1 cellular context compared by ENCODE assay signal in genomic region chr1:52102336-52103013, GRCh38.
TF ChIP-seq lines count a peak whose summit lies in the region.

No MANE protein-coding gene starts in this region.

TF ChIP-seq in GM23338, 12 proteins besides CTCF, POLR2A, EP300 and RAD21 (continued from another document):
- TF ChIP-seq ZNF462 (CRISPR knock-in tag; IDR thresholded peaks at IDR 0.05) (no peak), EZH2phosphoT487 (IDR thresholded peaks at IDR 0.05; ENCODE audit: unreplicated experiment) (no peak)
- TF ChIP-seq, protein P1, sequence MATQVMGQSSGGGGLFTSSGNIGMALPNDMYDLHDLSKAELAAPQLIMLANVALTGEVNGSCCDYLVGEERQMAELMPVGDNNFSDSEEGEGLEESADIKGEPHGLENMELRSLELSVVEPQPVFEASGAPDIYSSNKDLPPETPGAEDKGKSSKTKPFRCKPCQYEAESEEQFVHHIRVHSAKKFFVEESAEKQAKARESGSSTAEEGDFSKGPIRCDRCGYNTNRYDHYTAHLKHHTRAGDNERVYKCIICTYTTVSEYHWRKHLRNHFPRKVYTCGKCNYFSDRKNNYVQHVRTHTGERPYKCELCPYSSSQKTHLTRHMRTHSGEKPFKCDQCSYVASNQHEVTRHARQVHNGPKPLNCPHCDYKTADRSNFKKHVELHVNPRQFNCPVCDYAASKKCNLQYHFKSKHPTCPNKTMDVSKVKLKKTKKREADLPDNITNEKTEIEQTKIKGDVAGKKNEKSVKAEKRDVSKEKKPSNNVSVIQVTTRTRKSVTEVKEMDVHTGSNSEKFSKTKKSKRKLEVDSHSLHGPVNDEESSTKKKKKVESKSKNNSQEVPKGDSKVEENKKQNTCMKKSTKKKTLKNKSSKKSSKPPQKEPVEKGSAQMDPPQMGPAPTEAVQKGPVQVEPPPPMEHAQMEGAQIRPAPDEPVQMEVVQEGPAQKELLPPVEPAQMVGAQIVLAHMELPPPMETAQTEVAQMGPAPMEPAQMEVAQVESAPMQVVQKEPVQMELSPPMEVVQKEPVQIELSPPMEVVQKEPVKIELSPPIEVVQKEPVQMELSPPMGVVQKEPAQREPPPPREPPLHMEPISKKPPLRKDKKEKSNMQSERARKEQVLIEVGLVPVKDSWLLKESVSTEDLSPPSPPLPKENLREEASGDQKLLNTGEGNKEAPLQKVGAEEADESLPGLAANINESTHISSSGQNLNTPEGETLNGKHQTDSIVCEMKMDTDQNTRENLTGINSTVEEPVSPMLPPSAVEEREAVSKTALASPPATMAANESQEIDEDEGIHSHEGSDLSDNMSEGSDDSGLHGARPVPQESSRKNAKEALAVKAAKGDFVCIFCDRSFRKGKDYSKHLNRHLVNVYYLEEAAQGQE (IDR thresholded peaks at IDR 0.05; ENCODE audit: unreplicated experiment): no peak
